Comparison of ENCODE assay signal across 8 cellular contexts in the genomic region with DNA sequence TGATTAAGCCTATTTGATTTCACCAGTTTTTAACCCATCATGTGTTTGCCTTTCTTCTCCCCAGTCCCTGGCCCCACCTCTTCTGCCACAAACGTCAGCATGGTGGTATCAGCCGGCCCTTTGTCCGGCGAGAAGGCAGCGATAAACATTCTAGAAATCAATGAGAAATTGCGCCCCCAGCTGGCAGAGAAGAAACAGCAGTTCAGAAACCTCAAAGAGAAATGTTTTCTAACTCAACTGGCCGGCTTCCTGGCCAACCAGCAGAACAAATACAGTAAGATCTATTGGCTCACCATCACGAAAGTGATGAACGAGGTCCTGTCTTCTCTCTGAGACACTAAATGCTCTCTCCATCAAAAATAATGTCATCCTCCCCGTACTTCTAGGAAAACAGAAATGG.
A peak's percentile ranks its signal among the peaks of the same experiment; 100 is the strongest.
DNase-seq lines count a peak whose midpoint lies in the region; ATAC-seq, FAIRE-seq and TF ChIP-seq lines count a peak whose summit lies in the region.
"Not testable (repeated sequence)": the region's sequence is repeated elsewhere in the genome, so short reads cannot be mapped to it uniquely, and the experiment has no call there.

No MANE protein-coding gene starts in this region.

- not testable (repeated sequence) for H3K4me2 ChIP-seq in astrocyte (ENCODE audit: low read length)

- not testable (repeated sequence) for H3K4me1 Mint-ChIP-seq in activated CD4-positive, alpha-beta T cell treated with anti-CD3 and anti-CD28 coated beads for 36 hours; astrocyte (ENCODE audit: low read depth, unreplicated experiment)

- FAIRE-seq in astrocyte (lab: Jason Lieb, UNC), result not testable (repeated sequence)

- H3K36me3 ChIP-seq in astrocyte (ENCODE audit: insufficient read depth, low read length), result not testable (repeated sequence)

- not testable (repeated sequence) for H3K9me3 ChIP-seq in astrocyte (ENCODE audit: insufficient read depth, low read depth, low read length)

- ATAC-seq in activated CD4-positive, alpha-beta T cell treated with anti-CD3 and anti-CD28 coated beads for 36 hours; foreskin keratinocyte: not testable (repeated sequence)

- not testable (repeated sequence) for H3K9me3 Mint-ChIP-seq in activated CD4-positive, alpha-beta T cell treated with anti-CD3 and anti-CD28 coated beads for 36 hours (ENCODE audit: low read depth); astrocyte (ENCODE audit: unreplicated experiment)

- intact Hi-C loops in activated CD4-positive, alpha-beta T cell treated with anti-CD3 and anti-CD28 coated beads for 36 hours (cut with DNase I, micrococcal nuclease), result not testable (repeated sequence)

- not testable (repeated sequence) for H3K4me3 ChIP-seq in astrocyte (ENCODE audit: insufficient read depth, low read depth, low read length)

- not testable (repeated sequence) for H3K27ac Mint-ChIP-seq in activated CD4-positive, alpha-beta T cell treated with anti-CD3 and anti-CD28 coated beads for 36 hours; astrocyte (ENCODE audit: unreplicated experiment)

- CTCF ChIA-PET in activated CD4-positive, alpha-beta T cell treated with anti-CD3 and anti-CD28 coated beads for 36 hours (lab: Charles Lee), result not testable (repeated sequence)

- H3K36me3 Mint-ChIP-seq in activated CD4-positive, alpha-beta T cell treated with anti-CD3 and anti-CD28 coated beads for 36 hours (ENCODE audit: low read depth); astrocyte (ENCODE audit: low read depth, unreplicated experiment): not testable (repeated sequence)

- DNase-seq in CD1c-positive myeloid dendritic cell (ENCODE audit: extremely low spot score) (peak; percentile 30), HCEC 1CT (peak; percentile 9), NCI-H774 (lab: John Stamatoyannopoulos, UW) (peak; percentile 25), astrocyte (ENCODE audit: low read depth) (peak; percentile 7), myocyte (ENCODE audit: low read depth) (peak; percentile 54)
- DNase-seq in activated CD4-positive, alpha-beta T cell treated with anti-CD3 and anti-CD28 coated beads for 36 hours, result peak; percentile 45
- DNase-seq in foreskin keratinocyte, result not testable (repeated sequence)
- DNase-seq in stimulated activated CD4-positive, alpha-beta T cell treated with anti-CD3 and anti-CD28 coated beads, Interleukin-4, amount 100 ng/mL, for 1 hour, result peak; percentile 5

- H3K4me1 ChIP-seq in astrocyte (ENCODE audit: insufficient read depth, low read length); foreskin keratinocyte: not testable (repeated sequence)

- H3K4me3 Mint-ChIP-seq in activated CD4-positive, alpha-beta T cell treated with anti-CD3 and anti-CD28 coated beads for 36 hours; astrocyte (ENCODE audit: unreplicated experiment): not testable (repeated sequence)

- not testable (repeated sequence) for H3K27me3 Mint-ChIP-seq in activated CD4-positive, alpha-beta T cell treated with anti-CD3 and anti-CD28 coated beads for 36 hours; astrocyte (ENCODE audit: low read depth, unreplicated experiment)

- not testable (repeated sequence) for H3K27me3 ChIP-seq in astrocyte (ENCODE audit: insufficient read depth, low read length); foreskin keratinocyte

- not testable (repeated sequence) for TF ChIP-seq CTCF in astrocyte (IDR thresholded peaks at IDR 0.05; ENCODE audit: insufficient read depth, low read depth, low read length)
- peak; percentile 72 for TF ChIP-seq CTCF in foreskin keratinocyte (conservative IDR thresholded peaks at IDR 0.05)

- H3K27ac ChIP-seq in astrocyte (ENCODE audit: low read depth, low read length); foreskin keratinocyte: not testable (repeated sequence)

- H2AFZ ChIP-seq in astrocyte (ENCODE audit: low read depth, low read length), result not testable (repeated sequence)

- POLR2A ChIA-PET in activated CD4-positive, alpha-beta T cell treated with anti-CD3 and anti-CD28 coated beads for 36 hours (lab: Charles Lee), result not testable (repeated sequence)

- H3K9ac ChIP-seq in astrocyte (ENCODE audit: low read length), result not testable (repeated sequence)

- not testable (repeated sequence) for H3K79me2 ChIP-seq in astrocyte (ENCODE audit: insufficient read depth, low read length)

- H4K20me1 ChIP-seq in astrocyte (ENCODE audit: insufficient read depth, low read length), result not testable (repeated sequence)
